In the genomic region with DNA sequence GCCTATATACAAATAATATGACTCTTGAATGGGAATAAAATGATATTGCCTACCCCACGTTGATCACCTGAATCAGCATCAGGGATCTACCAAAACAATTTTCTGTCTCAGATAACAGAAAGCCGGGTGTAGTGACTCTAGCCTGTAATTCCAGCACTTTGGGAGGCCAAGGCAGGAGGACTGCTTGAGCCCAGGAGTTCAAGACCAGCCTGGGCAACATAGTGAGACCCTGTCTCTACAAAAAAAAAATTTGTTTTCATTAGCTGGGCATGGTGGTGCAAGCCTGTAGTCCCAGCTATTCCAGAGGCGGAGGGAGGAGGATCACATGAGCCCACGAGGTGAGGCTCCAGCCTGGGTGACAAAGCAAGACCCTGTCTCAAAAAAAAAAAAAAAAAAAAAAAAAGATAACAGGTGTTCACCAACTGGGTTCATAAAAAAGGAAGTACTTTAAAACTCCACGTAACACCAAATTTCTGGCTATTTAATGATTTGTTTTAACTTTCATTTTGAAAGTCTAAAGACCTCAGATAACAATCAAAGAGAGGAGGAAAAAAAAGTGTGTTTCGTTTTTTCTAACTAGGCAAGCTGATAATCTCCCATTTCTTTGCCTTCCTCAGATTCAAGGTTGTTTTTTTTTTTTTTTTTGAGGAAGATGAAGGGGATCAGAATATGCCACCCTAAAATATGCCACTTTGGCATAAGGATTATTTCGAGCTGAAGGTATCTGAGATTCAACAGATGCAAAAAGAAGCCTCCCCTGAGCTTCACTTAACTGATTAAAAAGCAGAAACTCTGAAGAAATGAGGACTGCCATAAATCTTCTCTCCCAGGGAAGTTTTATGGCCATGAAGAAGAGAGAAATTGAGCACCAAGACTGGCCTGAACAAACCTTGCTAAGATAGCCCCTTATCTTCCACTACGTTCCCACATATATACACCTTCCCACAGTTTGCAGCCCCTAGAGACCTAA, we compare ENCODE assay signal across 16 cellular contexts. TPM values are rescaled to one million over a fixed set of nuclear protein-coding genes. Genes with fewer than 3 reads are reported as not detected.
DNase-seq lines count a peak whose midpoint lies in the region; ATAC-seq and TF ChIP-seq lines count a peak whose summit lies in the region.
"Had no signal": no experiment of that assay in that cellular context is flagged by ENCODE, and none has a peak within 500 bp of the region (broad histone marks: within the 10 kb centered on the region; RNA-seq: fewer than 3 reads in every experiment).

No MANE protein-coding gene starts in this region.

- peak overlapping the region; percentile 26 for H3K4me3 Mint-ChIP-seq in activated CD4-positive, alpha-beta T cell treated with anti-CD3 and anti-CD28 coated beads for 36 hours
- H3K4me3 Mint-ChIP-seq in activated CD8-positive, alpha-beta T cell treated with anti-CD3 and anti-CD28 coated beads, Interleukin-2, amount 10 ng/mL, durations not matched to agents 7 days and 5 days, result no peak overlapping the region
- no peak overlapping the region for H3K4me3 Mint-ChIP-seq in natural killer cell
- H3K4me3 Mint-ChIP-seq: endodermal cell; T-helper 1 cell treated with Interleukin-12 subunit alpha and Interleukin-12 subunit beta and Interleukin-4 antibody, amounts not matched to agents 30 μg/mL and 1 μg/mL, for 36 hours had no signal

- CTCF ChIA-PET in activated CD4-positive, alpha-beta T cell treated with anti-CD3 and anti-CD28 coated beads for 36 hours (lab: Charles Lee), result interaction anchor here (0.9 to 1.3 kb wide), 2 partner anchors 12 to 91 kb away, joined by 3 to 5 read pairs; no protein-coding TSS in a partner anchor
- CTCF ChIA-PET in activated CD8-positive, alpha-beta T cell treated with anti-CD3 and anti-CD28 coated beads, Interleukin-2, amount 10 ng/mL, durations not matched to agents 7 days and 5 days (lab: Charles Lee), result interaction anchor here (0.9 to 9.3 kb wide), 3 partner anchors 8 to 58 kb away, joined by 3 to 84 read pairs (median 14); no protein-coding TSS in a partner anchor

- DNase-seq in activated CD4-positive, alpha-beta T cell treated with anti-CD3 and anti-CD28 coated beads for 36 hours, result no peak
- no peak for DNase-seq in activated CD4-positive, alpha-beta T cell treated with anti-CD3 and anti-CD28 coated beads for 48 hours
- peak; percentile 47 for DNase-seq in Jurkat, Clone E6-1 (ENCODE audit: low read depth, low spot score)
- DNase-seq in activated CD8-positive, alpha-beta T cell treated with anti-CD3 and anti-CD28 coated beads, Interleukin-2, amount 10 ng/mL, durations not matched to agents 7 days and 5 days, result no peak
- DNase-seq in natural killer cell (no peak), ovary (no peak), tibial artery (no peak)
- DNase-seq: activated CD4-positive, alpha-beta T cell treated with anti-CD3 and anti-CD28 coated beads, Interleukin-2, amount 50 U/mL, for 48 hours; endodermal cell; left ventricle myocardium inferior; NCI-H1930; NCI-H524; stimulated activated CD4-positive, alpha-beta T cell treated with anti-CD3 and anti-CD28 coated beads, Interleukin-12 subunit alpha, Interleukin-12 subunit beta, amount 100 ng/mL, for 4 hours had no signal

- POLR2A ChIA-PET in activated CD4-positive, alpha-beta T cell treated with anti-CD3 and anti-CD28 coated beads for 36 hours (lab: Charles Lee), result interaction anchor here (0.6 kb wide), 1 partner anchor 399 kb away, joined by 3 read pairs; no protein-coding TSS in a partner anchor
- POLR2A ChIA-PET in activated CD8-positive, alpha-beta T cell treated with anti-CD3 and anti-CD28 coated beads, Interleukin-2, amount 10 ng/mL, durations not matched to agents 7 days and 5 days (lab: Charles Lee), result no interaction called here

- no peak for TF ChIP-seq EP300 in ovary (IDR thresholded peaks at IDR 0.05)

- no peak for ATAC-seq in activated CD4-positive, alpha-beta T cell treated with anti-CD3 and anti-CD28 coated beads for 36 hours
- no peak for ATAC-seq in activated CD8-positive, alpha-beta T cell treated with anti-CD3 and anti-CD28 coated beads, Interleukin-2, amount 10 ng/mL, durations not matched to agents 7 days and 5 days
- ATAC-seq in natural killer cell (no peak), GM18511 (IDR thresholded peaks at IDR 0.05; ENCODE audit: unreplicated experiment) (no peak)

- 87 to 92% (median 89%) methylated on average over 8 of the region's 8 CpGs for WGBS in ovary, 3 donors

- H3K4me1 Mint-ChIP-seq in activated CD4-positive, alpha-beta T cell treated with anti-CD3 and anti-CD28 coated beads for 36 hours, result peaks cover 56% of the 10 kb centered on the region
- H3K4me1 Mint-ChIP-seq in activated CD8-positive, alpha-beta T cell treated with anti-CD3 and anti-CD28 coated beads, Interleukin-2, amount 10 ng/mL, durations not matched to agents 7 days and 5 days (ENCODE audit: low read depth), result peaks cover 51% of the 10 kb centered on the region
- peaks cover 44 to 55% of the 10 kb centered on the region in 2 donors for H3K4me1 Mint-ChIP-seq in natural killer cell

- TF ChIP-seq POLR2A in ovary (IDR thresholded peaks at IDR 0.05), result no peak

- H3K27ac ChIP-seq in ovary, result no peak overlapping the region
- no peak overlapping the region for H3K27ac ChIP-seq in tibial artery
- H3K27ac ChIP-seq: left ventricle myocardium inferior, prostate gland had no signal

- H3K9me3 ChIP-seq in ovary (no peaks in the 10 kb centered on the region), tibial artery (no peaks in the 10 kb centered on the region)
- H3K9me3 ChIP-seq: left ventricle myocardium inferior, prostate gland had no signal

- H3K9me3 Mint-ChIP-seq in activated CD4-positive, alpha-beta T cell treated with anti-CD3 and anti-CD28 coated beads for 36 hours (ENCODE audit: low read depth), result no peaks in the 10 kb centered on the region
- no peaks in the 10 kb centered on the region for H3K9me3 Mint-ChIP-seq in activated CD8-positive, alpha-beta T cell treated with anti-CD3 and anti-CD28 coated beads, Interleukin-2, amount 10 ng/mL, durations not matched to agents 7 days and 5 days (ENCODE audit: insufficient read depth)
- no peaks in the 10 kb centered on the region for H3K9me3 Mint-ChIP-seq in natural killer cell
- H3K9me3 Mint-ChIP-seq: endodermal cell; T-helper 1 cell treated with Interleukin-12 subunit alpha and Interleukin-12 subunit beta and Interleukin-4 antibody, amounts not matched to agents 30 μg/mL and 1 μg/mL, for 36 hours had no signal

- peak overlapping the region; percentile 33 for H3K27ac Mint-ChIP-seq in activated CD4-positive, alpha-beta T cell treated with anti-CD3 and anti-CD28 coated beads for 36 hours
- peak overlapping the region; percentile 32 for H3K27ac Mint-ChIP-seq in activated CD8-positive, alpha-beta T cell treated with anti-CD3 and anti-CD28 coated beads, Interleukin-2, amount 10 ng/mL, durations not matched to agents 7 days and 5 days
- peak overlapping the region; percentile 61 to 72 for H3K27ac Mint-ChIP-seq in natural killer cell
- H3K27ac Mint-ChIP-seq: endodermal cell; T-helper 1 cell treated with Interleukin-12 subunit alpha and Interleukin-12 subunit beta and Interleukin-4 antibody, amounts not matched to agents 30 μg/mL and 1 μg/mL, for 36 hours had no signal

- H3K36me3 Mint-ChIP-seq in activated CD4-positive, alpha-beta T cell treated with anti-CD3 and anti-CD28 coated beads for 36 hours (ENCODE audit: low read depth), result peaks cover 33% of the 10 kb centered on the region
- H3K36me3 Mint-ChIP-seq in activated CD8-positive, alpha-beta T cell treated with anti-CD3 and anti-CD28 coated beads, Interleukin-2, amount 10 ng/mL, durations not matched to agents 7 days and 5 days (ENCODE audit: low read depth), result peaks cover 84% of the 10 kb centered on the region
- H3K36me3 Mint-ChIP-seq in natural killer cell, result peaks cover 19% of the 10 kb centered on the region

- H3K27me3 ChIP-seq in ovary (no peaks in the 10 kb centered on the region), tibial artery (no peaks in the 10 kb centered on the region)

- intact Hi-C loops in activated CD4-positive, alpha-beta T cell treated with anti-CD3 and anti-CD28 coated beads for 36 hours (cut with DNase I, micrococcal nuclease), result no loop called here
- intact Hi-C loops in natural killer cell (cut with micrococcal nuclease) (no loop called here), ovary (cut with DNase I) (no loop called here), tibial artery (cut with DNase I; ENCODE audit: low total_unique reads) (no loop called here)

- TF ChIP-seq CTCF in natural killer cell (IDR thresholded peaks at IDR 0.05), result no peak
- TF ChIP-seq CTCF in ovary (IDR thresholded peaks at IDR 0.05), result no peak
- TF ChIP-seq CTCF in tibial artery (IDR thresholded peaks at IDR 0.05), result no peak

- no peak overlapping the region for H3K4me3 ChIP-seq in Jurkat, Clone E6-1 (ENCODE audit: low read length)
- no peak overlapping the region for H3K4me3 ChIP-seq in ovary
- no peak overlapping the region for H3K4me3 ChIP-seq in tibial artery
- H3K4me3 ChIP-seq: left ventricle myocardium inferior, prostate gland had no signal

- H3K36me3 ChIP-seq in ovary (no peaks in the 10 kb centered on the region), tibial artery (peaks cover 0 to 24% (median 15%) of the 10 kb centered on the region in 3 donors)
- H3K36me3 ChIP-seq: prostate gland had no signal

- no peaks in the 10 kb centered on the region for H3K27me3 Mint-ChIP-seq in activated CD4-positive, alpha-beta T cell treated with anti-CD3 and anti-CD28 coated beads for 36 hours
- no peaks in the 10 kb centered on the region for H3K27me3 Mint-ChIP-seq in activated CD8-positive, alpha-beta T cell treated with anti-CD3 and anti-CD28 coated beads, Interleukin-2, amount 10 ng/mL, durations not matched to agents 7 days and 5 days (ENCODE audit: low read depth)
- no peaks in the 10 kb centered on the region for H3K27me3 Mint-ChIP-seq in natural killer cell (ENCODE audit: low read depth in 2 of 2)

- H3K4me1 ChIP-seq in ovary (ENCODE audit: insufficient read depth) (no peaks in the 10 kb centered on the region), tibial artery (no peaks in the 10 kb centered on the region)
- H3K4me1 ChIP-seq: left ventricle myocardium inferior, prostate gland had no signal

RNA-seq across cellular contexts. Expression of a gene that starts 44.1 kb away (rescaled TPM):
- total RNA-seq in activated CD4-positive, alpha-beta T cell treated with anti-CD3 and anti-CD28 coated beads for 36 hours, result 10 to 100 TPM; 12.0 to 13.2 TPM
- 2.6 TPM for polyA plus RNA-seq in Jurkat, Clone E6-1 (2012; ENCODE audit: insufficient read depth, insufficient read length)
- total RNA-seq in activated CD8-positive, alpha-beta T cell treated with anti-CD3 and anti-CD28 coated beads, Interleukin-2, amount 10 ng/mL, durations not matched to agents 7 days and 5 days, result 10 to 100 TPM; 49.3 to 52.3 TPM
- total RNA-seq in natural killer cell, result 100 to 1,000 TPM; 105 to 158 (median 139) TPM
- total RNA-seq in ovary, result 10 to 100 TPM; 10.7 to 42.4 (median 27.4) TPM
- 10 to 100 TPM; 11.4 to 24.6 TPM for polyA plus RNA-seq in ovary
